In genomic region chr10:32373496-32373895, GRCh38 we compare ENCODE assay signal across 19 cellular contexts. TPM values are rescaled to one million over a fixed set of nuclear protein-coding genes. Genes with fewer than 3 reads are reported as not detected.
A peak's percentile ranks its signal among the peaks of the same experiment; 100 is the strongest.
DNase-seq lines count a peak whose midpoint lies in the region; ATAC-seq, FAIRE-seq and TF ChIP-seq lines count a peak whose summit lies in the region.
"Had no signal": no experiment of that assay in that cellular context is flagged by ENCODE, and none has a peak within 500 bp of the region (broad histone marks: within the 10 kb centered on the region; RNA-seq: fewer than 3 reads in every experiment).

No MANE protein-coding gene starts in this region.

- FAIRE-seq in A549 (lab: Jason Lieb, UNC) (peak; percentile 49), K562 (lab: Jason Lieb, UNC) (no peak)
- FAIRE-seq: HTR-8/SVneo had no signal

- no peak overlapping the region for H2AFZ ChIP-seq in K562 (ENCODE audit: low read depth, low read length)

- H3K4me1 ChIP-seq in A549 (peaks cover 43% of the 10 kb centered on the region), A673 (ENCODE audit: insufficient read depth, low read length, poor library complexity, severe bottlenecking) (peaks cover 28% of the 10 kb centered on the region), HEK293 (ENCODE audit: control insufficient read depth, insufficient read depth, low read length) (0 out of 2 replicates have a peak, but pooled peaks cover 6% of the 10 kb centered on the region), K562 (replicated peaks in 1 of 2; ENCODE audit: control insufficient read depth in 2 of 2, insufficient read depth in 2 of 2, low read length in 2 of 2) (no peaks in the 10 kb centered on the region), vagina (peaks cover 45% of the 10 kb centered on the region)

- no peak for TF ChIP-seq RAD21 in A549 (conservative IDR thresholded peaks at IDR 0.05 in 1 of 2, IDR thresholded peaks at IDR 0.05 in 1 of 2)
- no peak for TF ChIP-seq RAD21 in K562 (CRISPR knock-in tag; conservative IDR thresholded peaks at IDR 0.05 in 1 of 2, IDR thresholded peaks at IDR 0.05 in 1 of 2)

- in situ Hi-C loops in K562 (cut with MboI) = no loop called here

- H3K27me3 ChIP-seq in A673 (replicated peaks; ENCODE audit: insufficient read depth, low read depth, low read length, poor library complexity) (no peaks in the 10 kb centered on the region), K562 (ENCODE audit: control insufficient read depth in 2 of 2, insufficient read depth in 2 of 2, low read length in 2 of 2) (no peaks in the 10 kb centered on the region), vagina (no peaks in the 10 kb centered on the region)
- H3K27me3 ChIP-seq: BLaER1 had no signal

- ATAC-seq in A549 = no peak
- ATAC-seq in K562 = no peak
- ATAC-seq in GM21390 (IDR thresholded peaks at IDR 0.05; ENCODE audit: unreplicated experiment) = no peak

- POLR2A ChIA-PET in A549 (lab: Yijun Ruan, JAX) (no interaction called here), A673 (lab: Charles Lee; ENCODE audit: low non-redundant PET) (interaction anchor here (0.9 kb wide), 1 partner anchor 27 kb away, joined by 4 read pairs; no protein-coding TSS in a partner anchor), HEK293 (lab: Yijun Ruan, JAX) (no interaction called here), K562 (lab: Yijun Ruan, JAX) (interaction anchor here (1.1 to 1.3 kb wide), 2 partner anchors 15 to 64 kb away, joined by 3 read pairs; no protein-coding TSS in a partner anchor)

- H3K4me2 ChIP-seq in A549 (peak overlapping the region; percentile 63), K562 (ENCODE audit: insufficient read depth, low read length) (no peak overlapping the region)
- H3K4me2 ChIP-seq: BLaER1 had no signal

- no peak for TF ChIP-seq POLR2A in A549 (IDR thresholded peaks at IDR 0.05; ENCODE audit: low read length)
- TF ChIP-seq POLR2A in K562 (conservative IDR thresholded peaks at IDR 0.05) = no peak
- no peak for TF ChIP-seq POLR2A in vagina (IDR thresholded peaks at IDR 0.05)

- intact Hi-C loops in A673 (cut with micrococcal nuclease; ENCODE audit: unreplicated experiment) (loop anchor here (10.0 kb wide), 1 partner anchor 631 kb away; no protein-coding TSS in a partner anchor), K562 (cut with micrococcal nuclease) (loop anchor here (10.0 kb wide), 3 partner anchors 421 to 631 kb away; partner anchors contain the start of gene ITGB1), vagina (cut with DNase I) (loop anchor here (10.0 kb wide), 1 partner anchor 319 kb away; the partner anchor contains the start of gene KIF5B)

- H3K9me3 ChIP-seq in A549 = no peaks in the 10 kb centered on the region
- H3K9me3 ChIP-seq in A673 (ENCODE audit: low read depth, low read length, poor library complexity, severe bottlenecking) = peaks cover 7% of the 10 kb centered on the region
- no peaks in the 10 kb centered on the region for H3K9me3 ChIP-seq in HEK293 (ENCODE audit: control insufficient read depth, insufficient read depth, low read depth, low read length)
- H3K9me3 ChIP-seq in K562 (replicated peaks; ENCODE audit: control insufficient read depth, insufficient read depth, low read depth, low read length) = no peaks in the 10 kb centered on the region
- no peaks in the 10 kb centered on the region for H3K9me3 ChIP-seq in vagina
- H3K9me3 ChIP-seq: BLaER1 had no signal

- H3K79me2 ChIP-seq in K562 (ENCODE audit: control insufficient read depth, insufficient read depth, low read length) = peaks cover 60% of the 10 kb centered on the region

- no peak for TF ChIP-seq EP300 in A549 (IDR thresholded peaks at IDR 0.05)
- TF ChIP-seq EP300 in K562 (IDR thresholded peaks at IDR 0.05; ENCODE audit: low read length) = no peak

- no peaks in the 10 kb centered on the region for H3K9me1 ChIP-seq in K562 (ENCODE audit: control insufficient read depth, insufficient read depth, low read length)

- H3K9ac ChIP-seq in K562 (ENCODE audit: insufficient read depth in 1 of 2, low read depth in 2 of 2, low read length in 2 of 2) = no peak overlapping the region
- H3K9ac ChIP-seq: BLaER1 had no signal

- H3K36me3 ChIP-seq in A673 (ENCODE audit: insufficient read depth, low read length, poor library complexity, severe bottlenecking) = peaks cover 70% of the 10 kb centered on the region
- H3K36me3 ChIP-seq in HEK293 (ENCODE audit: control insufficient read depth in 2 of 2, insufficient read depth in 1 of 2, low read length in 2 of 2) = no peaks in the 10 kb centered on the region
- no peaks in the 10 kb centered on the region for H3K36me3 ChIP-seq in K562 (ENCODE audit: control insufficient read depth, insufficient read depth, low read length)
- no peaks in the 10 kb centered on the region for H3K36me3 ChIP-seq in vagina

- CTCF ChIA-PET in A549 (lab: Yijun Ruan, JAX) = interaction anchor here (1.0 to 11.8 kb wide), 3 partner anchors 11 to 24 kb away, joined by 3 to 118 read pairs (median 6); partner anchors contain the start of gene EPC1
- CTCF ChIA-PET in A673 (lab: Charles Lee) = no interaction called here
- CTCF ChIA-PET in HEK293 (lab: Yijun Ruan, JAX) = interaction anchor here (0.9 to 1.3 kb wide), 3 partner anchors 8 to 415 kb away, joined by 3 read pairs; no protein-coding TSS in a partner anchor
- CTCF ChIA-PET in K562 (lab: Yijun Ruan, JAX; ENCODE audit: low intra/inter-chr PET ratio) = no interaction called here

- DNase-seq in A549 (ENCODE audit: low read depth in 1 of 2, low spot score in 1 of 2) = no peak
- DNase-seq in A673 (ENCODE audit: low spot score) = no peak
- no peak for DNase-seq in K562 (ENCODE audit: extremely low read depth in 1 of 4, low spot score in 3 of 4)
- DNase-seq in vagina (ENCODE audit: extremely low spot score in 2 of 2) = no peak
- no peak for DNase-seq in NCI-H748 (lab: John Stamatoyannopoulos, UW; ENCODE audit: unreplicated experiment)
- DNase-seq in HuH-7 (ENCODE audit: low spot score) = no peak
- DNase-seq: COR-L47, HCEC 1CT, NCI-H1417 treated with DMSO at 0.1 percent for 48 hours, NCI-H1930, NCI-H446, NCI-H69, OCI-M1 had no signal

- BruUV-seq in A673 (replicated peaks; lab: Mats Ljungman, UMichigan) (no TSS peak), K562 (replicated peaks; lab: Mats Ljungman, UMichigan) (no TSS peak)

- TF ChIP-seq CTCF in A549 (IDR thresholded peaks at IDR 0.05) (no peak), A673 (conservative IDR thresholded peaks at IDR 0.05; ENCODE audit: low read depth, low read length) (no peak), HEK293 (tag by site-specific recombination; IDR thresholded peaks at IDR 0.05) (no peak), K562 (IDR thresholded peaks at IDR 0.05 in 2 of 3, conservative IDR thresholded peaks at IDR 0.05 in 1 of 3; ENCODE audit: insufficient read depth in 2 of 3, low read depth in 1 of 3, low read length in 3 of 3) (no peak), vagina (IDR thresholded peaks at IDR 0.05) (no peak)

- 94% methylated on average over 2 of the region's 2 CpGs for WGBS in A549 (ENCODE audit: missing lambda C conversion rate)
- 94% methylated on average over 2 of the region's 2 CpGs for WGBS in K562 (ENCODE audit: insufficient coverage, low coverage, missing lambda C conversion rate)

- H3K4me3 ChIP-seq in A549 = no peak overlapping the region
- peak overlapping the region; percentile 76 for H3K4me3 ChIP-seq in A673 (ENCODE audit: low read depth, low read length, poor library complexity, severe bottlenecking)
- H3K4me3 ChIP-seq in HEK293 (ENCODE audit: low read depth, low read length) = no peak overlapping the region
- H3K4me3 ChIP-seq in K562 = no peak overlapping the region
- no peak overlapping the region for H3K4me3 ChIP-seq in vagina
- H3K4me3 ChIP-seq: BLaER1 had no signal

- H3K27ac ChIP-seq in A549 (peak overlapping the region; percentile 55 to 78), A673 (ENCODE audit: low read depth, low read length, poor library complexity, severe bottlenecking) (peak overlapping the region; percentile 13), HEK293 (ENCODE audit: extremely low read depth, low read depth, low read length) (no peak overlapping the region), K562 (ENCODE audit: extremely low read depth, low read depth, low read length) (no peak overlapping the region), vagina (no peak overlapping the region)
- H3K27ac ChIP-seq: BLaER1, HL-60, RWPE1 had no signal

- no peaks in the 10 kb centered on the region for H4K20me1 ChIP-seq in K562 (replicated peaks; ENCODE audit: control insufficient read depth, insufficient read depth, low read length)

TF ChIP-seq in A549, 52 proteins besides CTCF, POLR2A, EP300 and RAD21 (continues in another document):
- TF ChIP-seq CHD4 (IDR thresholded peaks at IDR 0.05; ENCODE audit: borderline replicate concordance) = no peak

TF ChIP-seq in K562, 482 proteins besides CTCF, POLR2A, EP300 and RAD21 (continues in another document):
- TF ChIP-seq TRIM24 (IDR thresholded peaks at IDR 0.05) = no peak
- no peak for TF ChIP-seq RBM39 (optimal IDR thresholded peaks at IDR 0.05; ENCODE audit: low read depth, low read length)
- peak; percentile 57; the same call in 1 of the 2 replicates for TF ChIP-seq ADNP (tag; IDR thresholded peaks at IDR 0.05)
- no peak for TF ChIP-seq NFE2L1 (tag; IDR thresholded peaks at IDR 0.05; ENCODE audit: borderline replicate concordance, low read depth)
- no peak for TF ChIP-seq ZNF217 (CRISPR knock-in tag; IDR thresholded peaks at IDR 0.05)

RNA-seq across cellular contexts. Expression of gene EPC1, which starts 26.5 kb away (rescaled TPM):
- polyA plus RNA-seq in A549 (2011; rRNA removed) = 47.2 and 53.9 TPM in 2 replicates
- polyA plus RNA-seq in A549 (2012; cell fraction: cytosol; rRNA removed) = 35.4 and 37.6 TPM in 2 replicates
- 44.9 and 55.2 TPM in 2 replicates for polyA plus RNA-seq in A549 (2012; cell fraction: nucleus; rRNA removed)
- polyA plus RNA-seq in A549 (2017; fragmentation: RNase III; extraction: RNeasy Plus Mini Kit Qiagen cat#74134 plus additional on column Dnase treatment) = 13.5 to 14.7 TPM (median 14.6 TPM) in 3 replicates
- 65.8 and 67.0 TPM in 2 replicates for polyA minus RNA-seq in A549 (2011; rRNA and poly(A)+ RNA removed)
- 75.7 and 75.8 TPM in 2 replicates for total RNA-seq in A673 (2021)
- total RNA-seq in K562 (2011; cell fraction: chromatin; rRNA removed; ENCODE audit: low replicate concordance) = 60.0 and 102 TPM in 2 replicates
- total RNA-seq in K562 (2011; cell fraction: nucleolus; rRNA removed) = 40.2 and 50.7 TPM in 2 replicates
- 70.0 and 75.9 TPM in 2 replicates for total RNA-seq in K562 (2011; cell fraction: nucleoplasm; rRNA removed)
- total RNA-seq in K562 (2014; rRNA removed) = 16.1 and 27.6 TPM in 2 replicates
- 14.1 and 15.9 TPM in 2 replicates for total RNA-seq in K562 (2014; rRNA removed; fragmentation: Illumina TruSeq; extraction: Trizol)
- 15.6 and 18.7 TPM in 2 replicates for total RNA-seq in K562 (2015; rRNA removed; fragmentation: Illumina TruSeq; extraction: Trizol)
- 21.3 and 25.7 TPM in 2 replicates for total RNA-seq in K562 (2021)
- 43.6 and 48.7 TPM in 2 replicates for polyA plus RNA-seq in K562 (2011; rRNA removed)
- polyA plus RNA-seq in K562 (2011; cell fraction: cytosol; rRNA removed) = 30.4 and 33.0 TPM in 2 replicates
- polyA plus RNA-seq in K562 (2011; cell fraction: nucleus; rRNA removed) = 81.3 and 107 TPM in 2 replicates
- 15.3 and 19.4 TPM in 2 replicates for polyA plus RNA-seq in K562 (2012)
- polyA plus RNA-seq in K562 (2014; fragmentation: Illumina TruSeq; extraction: Trizol) = 21.6 and 24.2 TPM in 2 replicates
- 1 to 10 TPM; 7.0 to 7.2 TPM for polyA plus RNA-seq in K562 (2014; fragmentation: Nextera tagmentation; extraction: Ambion mirVana)
- polyA plus RNA-seq in K562 (2014; rRNA removed) = 29.8 and 32.1 TPM in 2 replicates
- 77.5 and 80.6 TPM in 2 replicates for polyA minus RNA-seq in K562 (2011; rRNA and poly(A)+ RNA removed)
- polyA minus RNA-seq in K562 (2011; cell fraction: cytosol; rRNA and poly(A)+ RNA removed) = 15.9 and 21.8 TPM in 2 replicates
- 36.1 and 82.8 TPM in 2 replicates for polyA minus RNA-seq in K562 (2011; cell fraction: nucleus; rRNA and poly(A)+ RNA removed)
- 54.5 TPM for total RNA-seq in vagina

Comparison
In these comparisons a context has a peak if more than half of its experiments do, and no peak if none do; other contexts are left out.
1. H3K27ac ChIP-seq: peak in A549 (2 of 2) and A673 (single experiment); none in HEK293 (single experiment), K562 (single experiment) and vagina (single experiment).
2. CTCF ChIA-PET loops: an anchor here in A549 (1.0 to 11.8 kb wide) and HEK293 (0.9 to 1.3 kb wide); none called in A673 and K562.
3. POLR2A ChIA-PET loops: an anchor here in A673 (0.9 kb wide) and K562 (1.1 to 1.3 kb wide); none called in A549 and HEK293.